ENCODE assay signal across 19 cellular contexts in the genomic region with DNA sequence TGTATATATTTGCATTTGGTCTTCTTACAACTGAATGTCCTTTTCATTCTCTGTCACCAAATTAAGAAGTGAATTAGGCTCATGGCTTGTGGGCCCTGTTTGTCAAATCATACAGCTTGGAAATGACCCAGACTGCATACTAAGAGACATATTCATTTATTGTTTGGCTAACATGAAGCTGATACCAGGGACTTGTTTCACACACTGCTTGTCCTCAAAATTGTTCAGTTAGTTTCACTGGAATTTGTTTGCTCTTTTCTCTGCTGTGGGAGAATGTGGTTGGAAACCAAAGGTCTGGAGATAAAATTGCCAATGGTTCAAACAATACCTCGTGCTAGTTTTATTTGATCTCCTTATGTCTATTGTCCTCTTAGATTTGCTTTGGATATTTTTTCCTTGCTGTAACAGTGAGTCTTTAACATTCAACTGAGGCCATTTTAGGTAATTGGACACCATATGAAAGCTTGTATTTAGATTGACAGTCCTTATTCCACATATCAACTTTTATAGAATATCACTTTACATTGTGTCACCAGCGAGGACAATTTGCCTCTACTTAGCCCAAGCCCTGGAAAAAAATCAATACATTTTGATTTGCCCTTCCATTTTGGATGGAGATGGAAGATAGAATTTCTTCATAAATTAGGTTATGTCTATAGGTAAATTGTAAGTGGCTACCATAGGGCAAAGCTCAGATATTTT.
"Had no signal": no experiment of that assay in that cellular context is flagged by ENCODE, and none has a peak within 500 bp of the region (broad histone marks: within the 10 kb centered on the region; RNA-seq: fewer than 3 reads in every experiment).

No MANE protein-coding gene starts in this region.

- H3K4me3 Mint-ChIP-seq: activated B cell treated with CpG ODN at 0.5 μM for 24 hours; activated CD4-positive, alpha-beta T cell treated with anti-CD3 and anti-CD28 coated beads, Interleukin-2, amount 10 ng/mL, durations not matched to agents 24 days and 14 days; activated naive CD4-positive, alpha-beta T cell treated with anti-CD3 and anti-CD28 coated beads for 36 hours; endodermal cell; naive thymus-derived CD8-positive, alpha-beta T cell; stimulated activated effector memory CD8-positive, alpha-beta T cell treated with anti-CD3 and anti-CD28 coated beads, Interleukin-12 subunit alpha, Interleukin-12 subunit beta, amount 100 ng/mL, for 72 hours had no signal

- H3K9me3 Mint-ChIP-seq: activated B cell treated with CpG ODN at 0.5 μM for 24 hours; activated CD4-positive, alpha-beta T cell treated with anti-CD3 and anti-CD28 coated beads, Interleukin-2, amount 10 ng/mL, durations not matched to agents 24 days and 14 days; activated naive CD4-positive, alpha-beta T cell treated with anti-CD3 and anti-CD28 coated beads for 36 hours; endodermal cell; naive thymus-derived CD8-positive, alpha-beta T cell; stimulated activated effector memory CD8-positive, alpha-beta T cell treated with anti-CD3 and anti-CD28 coated beads, Interleukin-12 subunit alpha, Interleukin-12 subunit beta, amount 100 ng/mL, for 72 hours had no signal

- H3K36me3 ChIP-seq: brain microvascular endothelial cell, heart left ventricle, neutrophil, tibial artery had no signal

- DNase-seq: activated B cell treated with CpG ODN at 0.5 μM for 24 hours; activated CD4-positive, alpha-beta T cell treated with anti-CD3 and anti-CD28 coated beads, Interleukin-2, amount 10 ng/mL, durations not matched to agents 24 days and 14 days; activated naive CD4-positive, alpha-beta T cell treated with anti-CD3 and anti-CD28 coated beads for 36 hours; brain microvascular endothelial cell; cerebellar nuclear complex; dermis blood vessel endothelial cell; endodermal cell; erythroblast; foreskin keratinocyte; heart left ventricle; mucosa of descending colon; naive thymus-derived CD8-positive, alpha-beta T cell; right cardiac atrium; T-helper 2 cell; tibial artery had no signal

- H3K27ac ChIP-seq: brain microvascular endothelial cell, foreskin keratinocyte, heart left ventricle, neutrophil, tibial artery had no signal

- H3K27me3 ChIP-seq: brain microvascular endothelial cell, foreskin keratinocyte, heart left ventricle, tibial artery had no signal

- H3K27me3 Mint-ChIP-seq: activated B cell treated with CpG ODN at 0.5 μM for 24 hours had no signal

- H3K9me3 ChIP-seq: mucosa of descending colon, neutrophil, tibial artery had no signal

- H3K4me1 Mint-ChIP-seq: activated B cell treated with CpG ODN at 0.5 μM for 24 hours; activated CD4-positive, alpha-beta T cell treated with anti-CD3 and anti-CD28 coated beads, Interleukin-2, amount 10 ng/mL, durations not matched to agents 24 days and 14 days; stimulated activated effector memory CD8-positive, alpha-beta T cell treated with anti-CD3 and anti-CD28 coated beads, Interleukin-12 subunit alpha, Interleukin-12 subunit beta, amount 100 ng/mL, for 72 hours had no signal

- H3K4me3 ChIP-seq: heart left ventricle, mucosa of descending colon, tibial artery had no signal

- H3K27ac Mint-ChIP-seq: activated B cell treated with CpG ODN at 0.5 μM for 24 hours; activated CD4-positive, alpha-beta T cell treated with anti-CD3 and anti-CD28 coated beads, Interleukin-2, amount 10 ng/mL, durations not matched to agents 24 days and 14 days; activated naive CD4-positive, alpha-beta T cell treated with anti-CD3 and anti-CD28 coated beads for 36 hours; endodermal cell; stimulated activated effector memory CD8-positive, alpha-beta T cell treated with anti-CD3 and anti-CD28 coated beads, Interleukin-12 subunit alpha, Interleukin-12 subunit beta, amount 100 ng/mL, for 72 hours had no signal

- FAIRE-seq: islet of Langerhans, TTC549 had no signal

- H3K4me1 ChIP-seq: foreskin keratinocyte had no signal

- H3K36me3 Mint-ChIP-seq: naive thymus-derived CD8-positive, alpha-beta T cell; stimulated activated effector memory CD8-positive, alpha-beta T cell treated with anti-CD3 and anti-CD28 coated beads, Interleukin-12 subunit alpha, Interleukin-12 subunit beta, amount 100 ng/mL, for 72 hours had no signal
